Comparison of ENCODE assay signal across 8 cellular contexts in the genomic region with DNA sequence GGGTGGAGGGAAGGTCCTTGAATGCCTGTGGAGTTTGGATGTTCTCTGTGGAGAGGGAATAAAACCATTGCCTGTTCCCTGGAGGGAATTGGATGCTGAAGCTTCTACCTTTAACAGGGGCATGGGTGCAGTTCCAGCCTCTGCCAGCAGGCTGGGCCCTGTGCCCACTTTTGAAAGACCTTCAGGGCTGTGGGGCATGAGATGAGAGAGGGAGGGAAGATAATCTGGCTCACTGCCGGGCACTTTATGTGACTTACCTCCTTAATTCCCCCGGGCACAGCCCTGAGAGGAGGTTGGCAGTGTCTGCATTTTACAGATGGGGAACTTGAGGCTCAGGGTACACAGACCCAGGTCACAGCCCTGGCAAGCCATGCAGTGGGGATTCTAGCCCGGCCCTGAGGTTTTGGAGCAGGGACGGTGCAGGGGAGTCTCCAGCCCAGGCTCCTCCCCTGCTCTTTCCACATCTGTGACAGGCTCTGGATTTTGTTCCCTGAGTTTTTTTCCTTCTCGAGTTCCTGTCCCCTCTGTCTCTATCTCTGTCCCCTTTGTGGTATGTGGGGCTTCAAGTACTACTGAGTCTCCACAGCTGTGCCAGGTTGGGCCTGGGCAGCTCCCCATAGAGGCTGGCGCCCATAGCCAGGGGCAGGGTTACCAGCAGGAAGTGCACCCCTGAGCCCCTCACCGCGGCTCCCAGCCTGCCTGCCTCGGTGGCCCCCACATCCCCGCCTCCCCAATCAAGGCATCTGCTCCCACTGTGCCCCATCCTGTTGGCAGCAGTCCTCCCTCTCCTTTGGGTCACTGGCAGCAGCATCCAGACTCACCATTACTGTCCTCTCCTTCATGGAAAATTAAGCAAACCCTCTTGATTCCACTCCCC. TPM values are rescaled to one million over a fixed set of nuclear protein-coding genes. Genes with fewer than 3 reads are reported as not detected.
DNase-seq lines count a peak whose midpoint lies in the region; TF ChIP-seq lines count a peak whose summit lies in the region.

No MANE protein-coding gene starts in this region.

- H3K9ac ChIP-seq in BLaER1 (peak overlapping the region; percentile 16; the same call in 1 of the 2 replicates), SK-N-SH (no peak overlapping the region), trophoblast cell (ENCODE audit: low read length) (peak overlapping the region; percentile 25)

- TF ChIP-seq RAD21 in SK-N-SH (IDR thresholded peaks at IDR 0.05; ENCODE audit: low read length), result peak; percentile 98

- peaks cover 14% of the 10 kb centered on the region for H3K4me1 Mint-ChIP-seq in activated naive CD4-positive, alpha-beta T cell treated with anti-CD3 and anti-CD28 coated beads for 36 hours (ENCODE audit: low read depth)
- H3K4me1 Mint-ChIP-seq in type B pancreatic cell (ENCODE audit: unreplicated experiment), result peaks cover 11% of the 10 kb centered on the region

- H3K79me2 ChIP-seq in SK-N-SH (ENCODE audit: insufficient read depth) (no peaks in the 10 kb centered on the region), trophoblast cell (ENCODE audit: control insufficient read depth, insufficient read depth, low read length, poor library complexity) (no peaks in the 10 kb centered on the region)

- H3K36me3 ChIP-seq in BLaER1 (no peaks in the 10 kb centered on the region), SK-N-SH (replicated peaks in 1 of 2; ENCODE audit: control insufficient read depth in 1 of 2, insufficient read depth in 2 of 2, low read length in 1 of 2) (no peaks in the 10 kb centered on the region), trophoblast cell (ENCODE audit: control insufficient read depth in 1 of 2, insufficient read depth in 2 of 2, low read length in 2 of 2) (no peaks in the 10 kb centered on the region)

- H4K8ac ChIP-seq in trophoblast cell (ENCODE audit: low read depth, low read length), result peak overlapping the region; percentile 24

- H2BK12ac ChIP-seq in trophoblast cell (ENCODE audit: low read length), result no peak overlapping the region

- no peak overlapping the region for H2AK5ac ChIP-seq in trophoblast cell (ENCODE audit: low read length)

- CTCF ChIA-PET in SK-N-SH (lab: Yijun Ruan, JAX), result interaction anchor here (0.5 to 3.1 kb wide), 61 partner anchors 8 to 742 kb away, joined by 3 to 40 read pairs (median 4); a partner anchor contains a TSS
- CTCF ChIA-PET in activated naive CD4-positive, alpha-beta T cell treated with anti-CD3 and anti-CD28 coated beads for 36 hours (lab: Charles Lee), result interaction anchor here (0.6 to 2.6 kb wide), 5 partner anchors 10 to 350 kb away, joined by 3 to 23 read pairs (median 4); no protein-coding TSS in a partner anchor

- no peaks in the 10 kb centered on the region for H3K36me3 Mint-ChIP-seq in activated naive CD4-positive, alpha-beta T cell treated with anti-CD3 and anti-CD28 coated beads for 36 hours (ENCODE audit: low read depth)
- H3K36me3 Mint-ChIP-seq in type B pancreatic cell, result no peaks in the 10 kb centered on the region

- no peak overlapping the region for H3K18ac ChIP-seq in trophoblast cell (ENCODE audit: low read length)

- POLR2A ChIA-PET in SK-N-SH (lab: Yijun Ruan, JAX), result no interaction called here

- H4K20me1 ChIP-seq in BLaER1 (no peaks in the 10 kb centered on the region), SK-N-SH (ENCODE audit: insufficient read depth) (no peaks in the 10 kb centered on the region)

- H3K27me3 ChIP-seq in BLaER1 (no peaks in the 10 kb centered on the region), SK-N-SH (ENCODE audit: insufficient read depth) (no peaks in the 10 kb centered on the region), trophoblast cell (ENCODE audit: insufficient read depth, low read length) (no peaks in the 10 kb centered on the region)

- H4K91ac ChIP-seq in trophoblast cell (ENCODE audit: low read depth, low read length), result no peak overlapping the region

- no peak overlapping the region for H3K23ac ChIP-seq in trophoblast cell (ENCODE audit: low read length)

- H3K27ac ChIP-seq in BLaER1 (peak overlapping the region; percentile 19; the same call in 1 of the 2 replicates), SK-N-SH (ENCODE audit: low read depth in 2 of 2, low read length in 1 of 2) (no peak overlapping the region), trophoblast cell (ENCODE audit: low read depth, low read length) (no peak overlapping the region)

- DNase-seq in GM20000 (ENCODE audit: low spot score), result peak; percentile 87
- DNase-seq in MV-4-11 (lab: John Stamatoyannopoulos, UW), result peak; percentile 71
- DNase-seq in SK-N-SH, result peak; percentile 89
- peak; percentile 93 for DNase-seq in activated naive CD4-positive, alpha-beta T cell treated with anti-CD3 and anti-CD28 coated beads for 36 hours
- peak; percentile 84 for DNase-seq in glomerular visceral epithelial cell (ENCODE audit: extremely low spot score)
- peak; percentile 75 to 91 for DNase-seq in trophoblast cell
- DNase-seq in type B pancreatic cell (ENCODE audit: extremely low spot score, unreplicated experiment), result peak; percentile 83

- H3K9me3 Mint-ChIP-seq in activated naive CD4-positive, alpha-beta T cell treated with anti-CD3 and anti-CD28 coated beads for 36 hours, result no peaks in the 10 kb centered on the region
- H3K9me3 Mint-ChIP-seq in type B pancreatic cell, result no peaks in the 10 kb centered on the region

- no peak for TF ChIP-seq EP300 in SK-N-SH (IDR thresholded peaks at IDR 0.05; ENCODE audit: borderline replicate concordance in 1 of 2, low read depth in 1 of 2, low read length in 1 of 2)

- H3K4me1 ChIP-seq in BLaER1 (peaks cover 42% of the 10 kb centered on the region), SK-N-SH (ENCODE audit: control insufficient read depth in 1 of 2, insufficient read depth in 2 of 2, low read depth in 1 of 2, low read length in 1 of 2) (peaks cover 6% of the 10 kb centered on the region in 2 experiments; a peak in 3 of 4 replicates), trophoblast cell (ENCODE audit: control insufficient read depth in 1 of 2, insufficient read depth in 2 of 2, low read length in 2 of 2) (peaks cover 2 to 6% of the 10 kb centered on the region in 2 experiments)

- no peak overlapping the region for H2AFZ ChIP-seq in SK-N-SH (ENCODE audit: low read depth)
- no peak overlapping the region for H2AFZ ChIP-seq in trophoblast cell (ENCODE audit: insufficient read depth, low read length, poor library complexity)

- H3K9me2 ChIP-seq in SK-N-SH, result no peaks in the 10 kb centered on the region

- H2BK120ac ChIP-seq in trophoblast cell (ENCODE audit: insufficient read depth, low read length, poor library complexity), result no peak overlapping the region

- no peak overlapping the region for H3K4me3 Mint-ChIP-seq in activated naive CD4-positive, alpha-beta T cell treated with anti-CD3 and anti-CD28 coated beads for 36 hours
- H3K4me3 Mint-ChIP-seq in type B pancreatic cell, result no peak overlapping the region

- peaks cover 8% of the 10 kb centered on the region for H3F3A ChIP-seq in SK-N-SH (replicated peaks; ENCODE audit: insufficient read depth)

- H3K9me3 ChIP-seq in BLaER1 (no peaks in the 10 kb centered on the region), SK-N-SH (no peaks in the 10 kb centered on the region), trophoblast cell (ENCODE audit: insufficient read depth, low read depth, low read length) (no peaks in the 10 kb centered on the region)

- no peaks in the 10 kb centered on the region for H3K27me3 Mint-ChIP-seq in activated naive CD4-positive, alpha-beta T cell treated with anti-CD3 and anti-CD28 coated beads for 36 hours (ENCODE audit: low read depth)
- H3K27me3 Mint-ChIP-seq in type B pancreatic cell, result no peaks in the 10 kb centered on the region

- no peak overlapping the region for H3K14ac ChIP-seq in trophoblast cell (ENCODE audit: low read length)

- no peak overlapping the region for H3K27ac Mint-ChIP-seq in activated naive CD4-positive, alpha-beta T cell treated with anti-CD3 and anti-CD28 coated beads for 36 hours
- H3K27ac Mint-ChIP-seq in type B pancreatic cell, result peak overlapping the region; percentile 65

- no peak overlapping the region for H3K4ac ChIP-seq in trophoblast cell (ENCODE audit: low read depth, low read length)

- 49% methylated on average over 10 of the region's 10 CpGs for WGBS in SK-N-SH (ENCODE audit: low lambda C conversion rate)
- no CpG with 5 or more reads among the region's 10 CpGs for WGBS in trophoblast cell (ENCODE audit: extremely low coverage, insufficient coverage, insufficient read length)

- no peaks in the 10 kb centered on the region for H3K79me1 ChIP-seq in trophoblast cell (ENCODE audit: low read length)

- no peak overlapping the region for H4K12ac ChIP-seq in trophoblast cell (ENCODE audit: low read depth, low read length)

- H3K4me2 ChIP-seq in BLaER1, result peak overlapping the region; percentile 56
- H3K4me2 ChIP-seq in SK-N-SH, result no peak overlapping the region
- H3K4me2 ChIP-seq in trophoblast cell (ENCODE audit: low read length), result no peak overlapping the region

- H2BK5ac ChIP-seq in trophoblast cell (ENCODE audit: low read depth, low read length, poor library complexity), result no peak overlapping the region

- H3K4me3 ChIP-seq in BLaER1, result no peak overlapping the region
- H3K4me3 ChIP-seq in SK-N-SH (ENCODE audit: low read depth in 2 of 2, low read length in 1 of 2), result peak overlapping the region in 1 of 2 experiments; percentile 33; a peak in 1 of 4 replicates
- no peak overlapping the region for H3K4me3 ChIP-seq in trophoblast cell (ENCODE audit: low read depth, low read length)

- intact Hi-C loops in activated naive CD4-positive, alpha-beta T cell treated with anti-CD3 and anti-CD28 coated beads for 36 hours (cut with micrococcal nuclease), result loop anchor here (1.0 to 2.0 kb wide), 5 partner anchors 82 to 351 kb away; a partner anchor contains a TSS

- TF ChIP-seq CTCF in GM20000 (IDR thresholded peaks at IDR 0.05; ENCODE audit: extremely low read depth, missing control alignments), result peak; percentile 98
- TF ChIP-seq CTCF in SK-N-SH (IDR thresholded peaks at IDR 0.05), result peak; percentile 97
- TF ChIP-seq CTCF in type B pancreatic cell (conservative IDR thresholded peaks at IDR 0.05), result peak; percentile 92

RNA-seq across cellular contexts. Expression of a gene that starts 14.0 kb away (rescaled TPM):
- 4.1 and 4.9 TPM in 2 replicates for polyA plus RNA-seq in SK-N-SH (2012; rRNA removed)
- 2.2 and 3.0 TPM in 2 replicates for polyA plus RNA-seq in SK-N-SH (2012; cell fraction: cytosol; rRNA removed)
- polyA plus RNA-seq in SK-N-SH (2012; cell fraction: nucleus; rRNA removed), result 5.5 and 6.4 TPM in 2 replicates
- total RNA-seq in activated naive CD4-positive, alpha-beta T cell treated with anti-CD3 and anti-CD28 coated beads for 36 hours, result 10 to 100 TPM; 12.9 to 17.5 TPM
- 0.62 and 0.77 TPM in 2 replicates for polyA plus RNA-seq in trophoblast cell (2013)
- total RNA-seq in type B pancreatic cell (ENCODE audit: low replicate concordance), result 0.98 and 3.1 TPM in 2 replicates

RNA-seq across cellular contexts. Expression of a gene that starts 27.7 kb away (rescaled TPM):
- polyA plus RNA-seq in SK-N-SH (2012; rRNA removed), result 41.8 and 55.4 TPM in 2 replicates
- 46.2 and 58.1 TPM in 2 replicates for polyA plus RNA-seq in SK-N-SH (2012; cell fraction: cytosol; rRNA removed)
- polyA plus RNA-seq in SK-N-SH (2012; cell fraction: nucleus; rRNA removed), result 15.8 and 32.2 TPM in 2 replicates
- total RNA-seq in activated naive CD4-positive, alpha-beta T cell treated with anti-CD3 and anti-CD28 coated beads for 36 hours, result 10 to 100 TPM; 34.1 to 35.8 TPM
- polyA plus RNA-seq in trophoblast cell (2013), result 31.4 and 32.0 TPM in 2 replicates
- 53.9 and 54.9 TPM in 2 replicates for total RNA-seq in type B pancreatic cell (ENCODE audit: low replicate concordance)

RNA-seq across cellular contexts. Expression of a gene that starts 56.1 kb away (rescaled TPM):
- 39.8 and 39.9 TPM in 2 replicates for polyA plus RNA-seq in SK-N-SH (2012; rRNA removed)
- 39.9 and 41.1 TPM in 2 replicates for polyA plus RNA-seq in SK-N-SH (2012; cell fraction: cytosol; rRNA removed)
- 14.9 and 26.1 TPM in 2 replicates for polyA plus RNA-seq in SK-N-SH (2012; cell fraction: nucleus; rRNA removed)
- 10 to 100 TPM; 62.9 to 76.7 TPM for total RNA-seq in activated naive CD4-positive, alpha-beta T cell treated with anti-CD3 and anti-CD28 coated beads for 36 hours
- 20.4 and 22.4 TPM in 2 replicates for polyA plus RNA-seq in trophoblast cell (2013)
- total RNA-seq in type B pancreatic cell (ENCODE audit: low replicate concordance), result 28.0 and 44.6 TPM in 2 replicates
